In the genomic region with DNA sequence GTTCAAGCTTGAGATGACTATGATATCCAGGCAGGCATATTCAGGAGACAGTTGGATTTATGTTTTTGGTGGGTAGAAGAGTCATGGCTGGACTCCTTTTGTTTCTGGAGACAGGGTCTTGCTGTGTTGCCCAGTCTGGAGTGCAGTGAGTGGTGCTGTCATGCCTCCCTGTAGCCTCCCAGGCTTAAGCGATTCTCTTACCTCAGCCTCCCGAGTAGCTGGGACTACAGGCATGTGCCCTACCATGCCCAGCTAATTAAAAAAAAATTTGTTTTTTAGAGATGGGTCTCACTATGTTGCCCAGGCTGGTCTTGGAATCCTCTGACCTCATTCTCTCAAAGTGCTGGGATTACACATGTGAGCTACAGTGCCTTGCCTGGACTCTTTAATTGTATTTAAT, we compare ENCODE assay signal across 2 cellular contexts.
A peak's percentile ranks its signal among the peaks of the same experiment; 100 is the strongest.
TF ChIP-seq lines count a peak whose summit lies in the region.

No MANE protein-coding gene starts in this region.

TF ChIP-seq in WTC11, 78 proteins besides CTCF, POLR2A, EP300 and RAD21:
- 0 out of 2 replicates have a peak, but pooled peaks have one; percentile 35 for TF ChIP-seq GTF2I (CRISPR knock-in tag; conservative IDR thresholded peaks at IDR 0.05)
- TF ChIP-seq ZNF121 (CRISPR knock-in tag; IDR thresholded peaks at IDR 0.05): peak; percentile 96
- no peak for TF ChIP-seq GABPB1 (CRISPR knock-in tag; IDR thresholded peaks at IDR 0.05)
- no peak for TF ChIP-seq PRRX2 (CRISPR knock-in tag; IDR thresholded peaks at IDR 0.05)

TF ChIP-seq in HepG2, 621 proteins besides CTCF, POLR2A, EP300 and RAD21:
- TF ChIP-seq JUN (CRISPR knock-in tag; IDR thresholded peaks at IDR 0.05): no peak
- no peak for TF ChIP-seq CBX2 (IDR thresholded peaks at IDR 0.05; ENCODE audit: low read depth, low read length)
- no peak for TF ChIP-seq CBX2 (CRISPR knock-in tag; IDR thresholded peaks at IDR 0.05; ENCODE audit: low read depth)
- no peak for TF ChIP-seq ZNF24 (IDR thresholded peaks at IDR 0.05)
- TF ChIP-seq ZNF121 (CRISPR knock-in tag; IDR thresholded peaks at IDR 0.05): peak; percentile 96
- TF ChIP-seq MAX (IDR thresholded peaks at IDR 0.05): no peak
- no peak for TF ChIP-seq ZNF337 (CRISPR knock-in tag; IDR thresholded peaks at IDR 0.05; ENCODE audit: borderline replicate concordance, low read depth)
